Comparison of ENCODE assay signal across 19 cellular contexts in the genomic region with DNA sequence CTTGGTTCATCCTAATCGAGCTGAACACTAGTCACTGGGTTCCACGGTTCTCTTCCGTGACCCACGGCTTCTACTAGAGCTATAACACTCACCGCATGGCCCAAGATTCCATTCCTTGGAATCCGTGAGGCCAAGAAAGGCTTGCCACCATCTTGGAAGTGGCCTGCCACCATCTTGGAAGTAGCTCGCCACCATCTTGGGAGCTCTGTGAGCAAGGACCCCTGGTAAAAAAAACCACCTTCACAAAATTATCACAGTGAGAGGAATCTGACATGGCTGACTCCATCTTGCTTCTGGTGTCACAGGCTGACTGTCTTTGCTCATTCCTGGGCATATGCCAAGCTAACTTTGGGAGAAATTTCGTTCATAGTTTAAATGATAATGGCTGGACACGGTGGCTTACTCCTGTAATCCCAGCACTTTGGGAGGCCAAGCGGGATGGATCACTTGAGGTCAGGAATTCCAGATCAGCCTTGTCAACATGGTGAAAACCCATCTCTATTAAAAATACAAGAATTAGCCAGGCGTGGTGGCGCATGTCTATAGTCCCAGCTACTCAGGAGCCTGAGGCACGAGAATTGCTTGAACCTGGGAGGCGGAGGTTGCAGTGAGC. TPM values are rescaled to one million over a fixed set of nuclear protein-coding genes. Genes with fewer than 3 reads are reported as not detected.
DNase-seq lines count a peak whose midpoint lies in the region; ATAC-seq, FAIRE-seq and TF ChIP-seq lines count a peak whose summit lies in the region.
"Had no signal": no experiment of that assay in that cellular context is flagged by ENCODE, and none has a peak within 500 bp of the region (broad histone marks: within the 10 kb centered on the region; RNA-seq: fewer than 3 reads in every experiment).

No MANE protein-coding gene starts in this region.

- 84% methylated on average over 14 of the region's 14 CpGs for WGBS in GM12878 (ENCODE audit: insufficient coverage, insufficient replicate concordance, low lambda C conversion rate, missing lambda C conversion rate)

- TF ChIP-seq RAD21 in GM12878 (IDR thresholded peaks at IDR 0.05; ENCODE audit: insufficient read depth, low read depth, low read length), result no peak

- peaks cover 12% of the 10 kb centered on the region for H3K4me1 Mint-ChIP-seq in activated naive CD8-positive, alpha-beta T cell treated with anti-CD3 and anti-CD28 coated beads, Interleukin-2, amount 10 ng/mL, durations not matched to agents 7 days and 5 days
- H3K4me1 Mint-ChIP-seq in activated naive CD8-positive, alpha-beta T cell treated with anti-CD3 and anti-CD28 coated beads, Interleukin-2, amount 50 U/mL, for 24 hours, result peaks cover 25% of the 10 kb centered on the region
- peaks cover 26% of the 10 kb centered on the region for H3K4me1 Mint-ChIP-seq in mesothelial cell of epicardium

- in situ Hi-C loops in GM12878 (cut with MboI), result no loop called here

- no peak overlapping the region for H3K4me3 ChIP-seq in GM12878

- H3K36me3 Mint-ChIP-seq in activated naive CD8-positive, alpha-beta T cell treated with anti-CD3 and anti-CD28 coated beads, Interleukin-2, amount 10 ng/mL, durations not matched to agents 7 days and 5 days, result peaks cover 2% of the 10 kb centered on the region
- H3K36me3 Mint-ChIP-seq in activated naive CD8-positive, alpha-beta T cell treated with anti-CD3 and anti-CD28 coated beads, Interleukin-2, amount 50 U/mL, for 24 hours (ENCODE audit: low read depth), result no peaks in the 10 kb centered on the region
- H3K36me3 Mint-ChIP-seq in mesothelial cell of epicardium, result no peaks in the 10 kb centered on the region

- no peak for DNase-seq in activated naive CD8-positive, alpha-beta T cell treated with anti-CD3 and anti-CD28 coated beads, Interleukin-2, amount 10 ng/mL, durations not matched to agents 7 days and 5 days
- no peak for DNase-seq in activated naive CD8-positive, alpha-beta T cell treated with anti-CD3 and anti-CD28 coated beads, Interleukin-2, amount 50 U/mL, for 24 hours
- no peak for DNase-seq in GM12878 (ENCODE audit: low read depth, low spot score)
- DNase-seq in mesothelial cell of epicardium (ENCODE audit: low spot score in 2 of 2, unreplicated experiment in 2 of 2), result no peak
- DNase-seq in NCI-H1092 (lab: John Stamatoyannopoulos, UW), result no peak
- DNase-seq in NOMO-1 treated with DMSO at 0.1 percent for 48 hours (lab: John Stamatoyannopoulos, UW; ENCODE audit: unreplicated experiment), result no peak
- DNase-seq in NK-92 (lab: John Stamatoyannopoulos, UW; ENCODE audit: unreplicated experiment), result no peak
- DNase-seq: C1 segment of cervical spinal cord, DMS153, H9, KBM-7, NCI-H1048, NCI-H1694, Right ventricle myocardium superior had no signal

- no peak overlapping the region for H3K4me3 Mint-ChIP-seq in activated naive CD8-positive, alpha-beta T cell treated with anti-CD3 and anti-CD28 coated beads, Interleukin-2, amount 10 ng/mL, durations not matched to agents 7 days and 5 days
- H3K4me3 Mint-ChIP-seq in activated naive CD8-positive, alpha-beta T cell treated with anti-CD3 and anti-CD28 coated beads, Interleukin-2, amount 50 U/mL, for 24 hours, result no peak overlapping the region
- H3K4me3 Mint-ChIP-seq in mesothelial cell of epicardium, result no peak overlapping the region
- H3K4me3 Mint-ChIP-seq: H9 had no signal

- CTCF ChIA-PET in GM12878 (lab: Yijun Ruan, JAX), result interaction anchor here (1.1 to 1.4 kb wide), 3 partner anchors 35 to 47 kb away, joined by 3 read pairs; a partner anchor contains a TSS

- intact Hi-C loops in GM12878 (cut with micrococcal nuclease; ENCODE audit: unreplicated experiment), result no loop called here

- BruUV-seq in GM12878 (replicated peaks; lab: Mats Ljungman, UMichigan), result no TSS peak

- no peak for TF ChIP-seq POLR2A in GM12878 (IDR thresholded peaks at IDR 0.05; ENCODE audit: low read depth, low read length)

- H3K36me3 ChIP-seq in GM12878 (ENCODE audit: control insufficient read depth in 2 of 2, insufficient read depth in 2 of 2, low read length in 1 of 2), result no peaks in the 10 kb centered on the region

- H3K9ac ChIP-seq in GM12878 (ENCODE audit: control insufficient read depth, insufficient read depth, low read length), result no peak overlapping the region

- no peak for FAIRE-seq in GM12878 (lab: Jason Lieb, UNC)
- FAIRE-seq: A204.1, HTR-8/SVneo had no signal

- SMC1A ChIA-PET in GM12878 (lab: Charles Lee; ENCODE audit: uncharacterized antibody, unreplicated experiment), result interaction anchor here (0.9 kb wide), 1 partner anchor 266 kb away, joined by 3 read pairs; no protein-coding TSS in a partner anchor

- ATAC-seq in activated naive CD8-positive, alpha-beta T cell treated with anti-CD3 and anti-CD28 coated beads, Interleukin-2, amount 10 ng/mL, durations not matched to agents 7 days and 5 days (ENCODE audit: low read depth), result no peak
- no peak for ATAC-seq in activated naive CD8-positive, alpha-beta T cell treated with anti-CD3 and anti-CD28 coated beads, Interleukin-2, amount 50 U/mL, for 24 hours
- ATAC-seq in GM12878 (no peak), HG03095 (IDR thresholded peaks at IDR 0.05; ENCODE audit: unreplicated experiment) (no peak)
- ATAC-seq: Panc1 had no signal

- TF ChIP-seq CTCF in GM12878 (IDR thresholded peaks at IDR 0.05 in 2 of 3, conservative IDR thresholded peaks at IDR 0.05 in 1 of 3; ENCODE audit: control insufficient read depth in 2 of 3, extremely low read depth in 1 of 3, insufficient read depth in 1 of 3, low read depth in 3 of 3, low read length in 3 of 3) (no peak), mesothelial cell of epicardium (IDR thresholded peaks at IDR 0.05; ENCODE audit: unreplicated experiment) (no peak)

- RAD21 ChIA-PET in GM12878 (lab: Charles Lee; ENCODE audit: unreplicated experiment), result interaction anchor here (1.0 kb wide), 1 partner anchor 47 kb away, joined by 4 read pairs; no protein-coding TSS in a partner anchor

- H2AFZ ChIP-seq in GM12878 (ENCODE audit: control insufficient read depth, low read depth, low read length), result no peak overlapping the region

- H3K27me3 ChIP-seq in GM12878 (replicated peaks in 1 of 2; ENCODE audit: control insufficient read depth in 2 of 2, insufficient read depth in 2 of 2, low read length in 1 of 2), result no peaks in the 10 kb centered on the region

- TF ChIP-seq EP300 in GM12878 (IDR thresholded peaks at IDR 0.05; ENCODE audit: borderline replicate concordance in 1 of 2, control insufficient read depth in 1 of 2, low read depth in 2 of 2, low read length in 2 of 2), result no peak

- peaks cover 7% of the 10 kb centered on the region for H3K4me1 ChIP-seq in GM12878 (ENCODE audit: control insufficient read depth, insufficient read depth, low read length)

- H3K79me2 ChIP-seq in GM12878 (ENCODE audit: control insufficient read depth, insufficient read depth, low read length), result no peaks in the 10 kb centered on the region

- POLR2A ChIA-PET in activated naive CD8-positive, alpha-beta T cell treated with anti-CD3 and anti-CD28 coated beads, Interleukin-2, amount 10 ng/mL, durations not matched to agents 7 days and 5 days (lab: Charles Lee), result no interaction called here
- POLR2A ChIA-PET in GM12878 (lab: Charles Lee), result interaction anchor here (1.0 kb wide), 1 partner anchor 47 kb away, joined by 3 read pairs; a partner anchor contains a TSS

- H3K9me3 Mint-ChIP-seq in activated naive CD8-positive, alpha-beta T cell treated with anti-CD3 and anti-CD28 coated beads, Interleukin-2, amount 10 ng/mL, durations not matched to agents 7 days and 5 days, result peaks cover 3% of the 10 kb centered on the region
- no peaks in the 10 kb centered on the region for H3K9me3 Mint-ChIP-seq in activated naive CD8-positive, alpha-beta T cell treated with anti-CD3 and anti-CD28 coated beads, Interleukin-2, amount 50 U/mL, for 24 hours
- peaks cover 3% of the 10 kb centered on the region for H3K9me3 Mint-ChIP-seq in mesothelial cell of epicardium
- H3K9me3 Mint-ChIP-seq: H9 had no signal

- no peak overlapping the region for H3K4me2 ChIP-seq in GM12878 (ENCODE audit: control insufficient read depth, insufficient read depth)

- H3K27me3 Mint-ChIP-seq in activated naive CD8-positive, alpha-beta T cell treated with anti-CD3 and anti-CD28 coated beads, Interleukin-2, amount 10 ng/mL, durations not matched to agents 7 days and 5 days, result peaks cover 3% of the 10 kb centered on the region
- H3K27me3 Mint-ChIP-seq in activated naive CD8-positive, alpha-beta T cell treated with anti-CD3 and anti-CD28 coated beads, Interleukin-2, amount 50 U/mL, for 24 hours, result no peaks in the 10 kb centered on the region
- H3K27me3 Mint-ChIP-seq in mesothelial cell of epicardium (ENCODE audit: low read depth), result no peaks in the 10 kb centered on the region

- H3K27ac ChIP-seq in GM12878 (ENCODE audit: control insufficient read depth, insufficient read depth), result no peak overlapping the region

- H3K27ac Mint-ChIP-seq in activated naive CD8-positive, alpha-beta T cell treated with anti-CD3 and anti-CD28 coated beads, Interleukin-2, amount 10 ng/mL, durations not matched to agents 7 days and 5 days, result peak overlapping the region; percentile 61
- no peak overlapping the region for H3K27ac Mint-ChIP-seq in activated naive CD8-positive, alpha-beta T cell treated with anti-CD3 and anti-CD28 coated beads, Interleukin-2, amount 50 U/mL, for 24 hours
- peak overlapping the region; percentile 73 for H3K27ac Mint-ChIP-seq in mesothelial cell of epicardium

- H4K20me1 ChIP-seq in GM12878 (ENCODE audit: control insufficient read depth, insufficient read depth), result no peaks in the 10 kb centered on the region

- no peaks in the 10 kb centered on the region for H3K9me3 ChIP-seq in GM12878 (replicated peaks; ENCODE audit: control insufficient read depth, insufficient read depth, low read length)

RNA-seq across cellular contexts. Expression of a gene that starts 18.9 kb away (rescaled TPM):
- under 1 TPM in 1 of 2 experiments, not detected in 1; 0.22 TPM for total RNA-seq in activated naive CD8-positive, alpha-beta T cell treated with anti-CD3 and anti-CD28 coated beads, Interleukin-2, amount 10 ng/mL, durations not matched to agents 7 days and 5 days
- 0.95 and 1.1 TPM in 2 replicates for total RNA-seq in GM12878 (2013; cell fraction: nucleolus; rRNA removed)
- total RNA-seq in GM12878 (2014; rRNA removed), result 0.51 and 0.54 TPM in 2 replicates
- 0.41 and 0.45 TPM in 2 replicates for total RNA-seq in GM12878 (2014; rRNA removed; fragmentation: Illumina TruSeq; extraction: Trizol)
- 0.38 and 0.43 TPM in 2 replicates for total RNA-seq in GM12878 (2021)
- polyA plus RNA-seq in GM12878 (2011; ENCODE audit: low read depth), result 0.64 TPM
- 0.04 and 0.19 TPM in 2 replicates for polyA plus RNA-seq in GM12878 (2011; rRNA removed)
- polyA plus RNA-seq in GM12878 (2011; cell fraction: cytosol; rRNA removed), result 0.08 TPM in 1 of 2 replicates, not detected in the other
- polyA plus RNA-seq in GM12878 (2011; cell fraction: nucleus; rRNA removed), result 0.15 TPM in 1 of 2 replicates, not detected in the other
- polyA plus RNA-seq in GM12878 (2012), result 0.51 and 0.77 TPM in 2 replicates
- polyA plus RNA-seq in GM12878 (2014; fragmentation: Illumina TruSeq; extraction: Trizol), result 0.63 and 0.74 TPM in 2 replicates
- under 1 TPM; 0.11 to 0.42 TPM for polyA plus RNA-seq in GM12878 (2014; fragmentation: Nextera tagmentation; extraction: Ambion mirVana)
- 0.53 and 0.59 TPM in 2 replicates for polyA plus RNA-seq in GM12878 (2014; rRNA removed)
- polyA plus RNA-seq in GM12878 (2016; fragmentation: Nextera tagmentation; extraction: Ambion mirVana), result under 1 TPM; 0.54 TPM
- not detected in 2 replicates for polyA minus RNA-seq in GM12878 (2011; rRNA and poly(A)+ RNA removed)
- not detected in 2 replicates for polyA minus RNA-seq in GM12878 (2011; cell fraction: cytosol; rRNA and poly(A)+ RNA removed)
- not detected in 2 replicates for polyA minus RNA-seq in GM12878 (2011; cell fraction: nucleus; rRNA and poly(A)+ RNA removed)
- total RNA-seq in mesothelial cell of epicardium, result 5.4 to 6.4 TPM (median 5.4 TPM) in 3 replicates
- total RNA-seq: Right ventricle myocardium superior had no signal

RNA-seq across cellular contexts. Expression of a gene that starts 21.7 kb away (rescaled TPM):
- total RNA-seq in activated naive CD8-positive, alpha-beta T cell treated with anti-CD3 and anti-CD28 coated beads, Interleukin-2, amount 10 ng/mL, durations not matched to agents 7 days and 5 days, result not detected
- total RNA-seq in GM12878 (2013; cell fraction: nucleolus; rRNA removed), result not detected in 2 replicates
- not detected in 2 replicates for total RNA-seq in GM12878 (2014; rRNA removed)
- not detected in 2 replicates for total RNA-seq in GM12878 (2014; rRNA removed; fragmentation: Illumina TruSeq; extraction: Trizol)
- not detected in 2 replicates for total RNA-seq in GM12878 (2021)
- not detected for polyA plus RNA-seq in GM12878 (2011; ENCODE audit: low read depth)
- polyA plus RNA-seq in GM12878 (2011; rRNA removed), result not detected in 2 replicates
- 0.05 and 0.10 TPM in 2 replicates for polyA plus RNA-seq in GM12878 (2011; cell fraction: cytosol; rRNA removed)
- not detected in 2 replicates for polyA plus RNA-seq in GM12878 (2011; cell fraction: nucleus; rRNA removed)
- polyA plus RNA-seq in GM12878 (2012), result not detected in 2 replicates
- not detected in 2 replicates for polyA plus RNA-seq in GM12878 (2014; fragmentation: Illumina TruSeq; extraction: Trizol)
- not detected for polyA plus RNA-seq in GM12878 (2014; fragmentation: Nextera tagmentation; extraction: Ambion mirVana)
- polyA plus RNA-seq in GM12878 (2014; rRNA removed), result not detected in 2 replicates
- polyA plus RNA-seq in GM12878 (2016; fragmentation: Nextera tagmentation; extraction: Ambion mirVana), result under 1 TPM in 1 of 2 experiments, not detected in 1; 0.18 TPM
- polyA minus RNA-seq in GM12878 (2011; rRNA and poly(A)+ RNA removed), result not detected in 2 replicates
- polyA minus RNA-seq in GM12878 (2011; cell fraction: cytosol; rRNA and poly(A)+ RNA removed), result not detected in 2 replicates
- polyA minus RNA-seq in GM12878 (2011; cell fraction: nucleus; rRNA and poly(A)+ RNA removed), result not detected in 2 replicates
- 0.31 to 0.38 TPM (median 0.32 TPM) in 3 replicates for total RNA-seq in mesothelial cell of epicardium
- total RNA-seq: H9, M059J had no signal

RNA-seq across cellular contexts. Expression of a gene that starts 37.7 kb away (rescaled TPM):
- total RNA-seq in activated naive CD8-positive, alpha-beta T cell treated with anti-CD3 and anti-CD28 coated beads, Interleukin-2, amount 10 ng/mL, durations not matched to agents 7 days and 5 days, result 100 to 1,000 TPM; 162 to 163 TPM
- 13.9 and 19.2 TPM in 2 replicates for total RNA-seq in GM12878 (2013; cell fraction: nucleolus; rRNA removed)
- 145 and 167 TPM in 2 replicates for total RNA-seq in GM12878 (2014; rRNA removed)
- 134 and 145 TPM in 2 replicates for total RNA-seq in GM12878 (2014; rRNA removed; fragmentation: Illumina TruSeq; extraction: Trizol)
- total RNA-seq in GM12878 (2021), result 185 and 187 TPM in 2 replicates
- 19.0 TPM for polyA plus RNA-seq in GM12878 (2011; ENCODE audit: low read depth)
- 120 and 153 TPM in 2 replicates for polyA plus RNA-seq in GM12878 (2011; rRNA removed)
- polyA plus RNA-seq in GM12878 (2011; cell fraction: cytosol; rRNA removed), result 275 and 305 TPM in 2 replicates
- 76.1 and 92.2 TPM in 2 replicates for polyA plus RNA-seq in GM12878 (2011; cell fraction: nucleus; rRNA removed)
- 126 and 272 TPM in 2 replicates for polyA plus RNA-seq in GM12878 (2012)
- polyA plus RNA-seq in GM12878 (2014; fragmentation: Illumina TruSeq; extraction: Trizol), result 13.1 and 103 TPM in 2 replicates
- 100 to 1,000 TPM; 483 to 529 TPM for polyA plus RNA-seq in GM12878 (2014; fragmentation: Nextera tagmentation; extraction: Ambion mirVana)
- 178 and 198 TPM in 2 replicates for polyA plus RNA-seq in GM12878 (2014; rRNA removed)
- 100 to 1,000 TPM; 409 to 466 TPM for polyA plus RNA-seq in GM12878 (2016; fragmentation: Nextera tagmentation; extraction: Ambion mirVana)
- 8.8 and 43.9 TPM in 2 replicates for polyA minus RNA-seq in GM12878 (2011; rRNA and poly(A)+ RNA removed)
- polyA minus RNA-seq in GM12878 (2011; cell fraction: cytosol; rRNA and poly(A)+ RNA removed), result 23.5 and 23.6 TPM in 2 replicates
- 23.1 and 30.6 TPM in 2 replicates for polyA minus RNA-seq in GM12878 (2011; cell fraction: nucleus; rRNA and poly(A)+ RNA removed)
- 169 to 171 TPM (median 169 TPM) in 3 replicates for total RNA-seq in mesothelial cell of epicardium

RNA-seq across cellular contexts. Expression of a gene that starts 47.5 kb away (rescaled TPM):
- 10 to 100 TPM; 53.9 to 56.8 TPM for total RNA-seq in activated naive CD8-positive, alpha-beta T cell treated with anti-CD3 and anti-CD28 coated beads, Interleukin-2, amount 10 ng/mL, durations not matched to agents 7 days and 5 days
- total RNA-seq in GM12878 (2013; cell fraction: nucleolus; rRNA removed), result 260 and 276 TPM in 2 replicates
- total RNA-seq in GM12878 (2014; rRNA removed), result 47.7 and 50.5 TPM in 2 replicates
- 40.2 and 44.4 TPM in 2 replicates for total RNA-seq in GM12878 (2014; rRNA removed; fragmentation: Illumina TruSeq; extraction: Trizol)
- 36.6 and 39.4 TPM in 2 replicates for total RNA-seq in GM12878 (2021)
- 29.7 TPM for polyA plus RNA-seq in GM12878 (2011; ENCODE audit: low read depth)
- 48.1 and 49.5 TPM in 2 replicates for polyA plus RNA-seq in GM12878 (2011; rRNA removed)
- 43.8 and 45.4 TPM in 2 replicates for polyA plus RNA-seq in GM12878 (2011; cell fraction: cytosol; rRNA removed)
- polyA plus RNA-seq in GM12878 (2011; cell fraction: nucleus; rRNA removed), result 122 and 160 TPM in 2 replicates
- 24.9 and 30.7 TPM in 2 replicates for polyA plus RNA-seq in GM12878 (2012)
- 38.6 and 42.1 TPM in 2 replicates for polyA plus RNA-seq in GM12878 (2014; fragmentation: Illumina TruSeq; extraction: Trizol)
- 10 to 100 TPM; 20.2 to 24.3 TPM for polyA plus RNA-seq in GM12878 (2014; fragmentation: Nextera tagmentation; extraction: Ambion mirVana)
- polyA plus RNA-seq in GM12878 (2014; rRNA removed), result 39.4 and 39.9 TPM in 2 replicates
- 10 to 100 TPM; 40.1 to 41.1 TPM for polyA plus RNA-seq in GM12878 (2016; fragmentation: Nextera tagmentation; extraction: Ambion mirVana)
- polyA minus RNA-seq in GM12878 (2011; rRNA and poly(A)+ RNA removed), result 54.5 and 68.2 TPM in 2 replicates
- 18.7 and 23.8 TPM in 2 replicates for polyA minus RNA-seq in GM12878 (2011; cell fraction: cytosol; rRNA and poly(A)+ RNA removed)
- 54.9 and 75.8 TPM in 2 replicates for polyA minus RNA-seq in GM12878 (2011; cell fraction: nucleus; rRNA and poly(A)+ RNA removed)
- total RNA-seq in mesothelial cell of epicardium, result 44.4 to 48.3 TPM (median 44.7 TPM) in 3 replicates
